Comparison of ENCODE assay signal across 7 cellular contexts in the genomic region with DNA sequence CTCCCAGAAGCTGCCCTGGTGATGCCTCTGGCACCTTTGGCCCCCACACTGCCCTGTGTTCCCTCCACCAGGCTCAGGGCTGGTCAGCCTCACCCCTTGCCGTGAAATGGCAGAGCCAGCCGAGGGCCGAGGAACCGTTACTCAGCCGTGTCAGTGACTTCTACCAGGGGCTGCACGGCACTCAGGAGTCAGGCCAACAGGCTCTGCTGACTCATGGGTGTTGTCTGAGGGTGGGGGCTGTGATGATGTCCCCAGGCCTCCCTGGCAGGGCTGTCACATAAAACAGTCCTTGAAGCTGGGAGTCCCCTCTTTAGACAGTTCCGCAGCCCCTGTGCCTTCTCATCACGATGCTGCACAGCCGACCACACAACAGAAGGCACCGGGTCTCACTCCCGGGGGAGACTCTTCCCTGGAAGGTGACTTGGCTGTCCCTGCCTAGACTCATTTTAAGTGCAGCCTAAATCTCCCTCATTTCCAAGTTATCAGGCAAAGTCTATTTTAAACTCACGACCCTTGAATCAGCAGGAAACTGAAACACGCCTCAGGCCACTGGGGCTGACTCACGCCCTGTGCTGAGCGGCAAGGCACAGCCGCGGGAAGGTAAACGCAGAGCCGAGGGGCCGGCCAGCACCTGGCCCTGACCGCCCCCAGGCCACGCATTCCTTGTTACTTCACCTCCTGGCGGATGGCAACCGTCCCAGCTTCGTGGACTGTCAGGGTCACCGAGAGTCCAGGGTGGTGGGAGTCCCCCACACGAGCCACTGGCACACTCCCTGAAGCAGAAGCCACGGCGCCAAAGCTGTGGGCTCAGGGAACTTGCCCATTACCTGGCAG.
DNase-seq lines count a peak whose midpoint lies in the region; ATAC-seq and TF ChIP-seq lines count a peak whose summit lies in the region.

No MANE protein-coding gene starts in this region.

- no peak for TF ChIP-seq CTCF in glutamatergic neuron (IDR thresholded peaks at IDR 0.05; ENCODE audit: partially characterized antibody, unreplicated experiment)
- no peak for TF ChIP-seq CTCF in sigmoid colon (IDR thresholded peaks at IDR 0.05)

- H3K9me3 ChIP-seq in sigmoid colon: no peaks in the 10 kb centered on the region

- peaks cover 0 to 87% (median 75%) of the 10 kb centered on the region in 4 donors for H3K4me1 ChIP-seq in sigmoid colon

- no peak for TF ChIP-seq POLR2A in sigmoid colon (IDR thresholded peaks at IDR 0.05)

- peak overlapping the region in 2 of 4 donors; percentile 15 to 20 for H3K4me3 ChIP-seq in sigmoid colon

- H3K27ac ChIP-seq in sigmoid colon: peak overlapping the region; percentile 56 to 88 (median 68)

- H3K4me1 Mint-ChIP-seq in activated T-cell treated with anti-CD3 and anti-CD28 coated beads, Interleukin-2, amount 50 U/mL, for 72 hours (ENCODE audit: low read depth): peaks cover 94% of the 10 kb centered on the region
- peaks cover 81% of the 10 kb centered on the region for H3K4me1 Mint-ChIP-seq in glutamatergic neuron (ENCODE audit: low read depth, unreplicated experiment)

- peak overlapping the region; percentile 67 to 76 for H3K4me3 Mint-ChIP-seq in activated T-cell treated with anti-CD3 and anti-CD28 coated beads, Interleukin-2, amount 50 U/mL, for 72 hours
- H3K4me3 Mint-ChIP-seq in glutamatergic neuron (ENCODE audit: unreplicated experiment): peak overlapping the region; percentile 37

- TF ChIP-seq EP300 in sigmoid colon (IDR thresholded peaks at IDR 0.05): no peak

- H3K27me3 ChIP-seq in sigmoid colon: no peaks in the 10 kb centered on the region

- H3K27me3 Mint-ChIP-seq in activated T-cell treated with anti-CD3 and anti-CD28 coated beads, Interleukin-2, amount 50 U/mL, for 72 hours (ENCODE audit: low read depth): no peaks in the 10 kb centered on the region
- peaks cover 47% of the 10 kb centered on the region for H3K27me3 Mint-ChIP-seq in glutamatergic neuron (ENCODE audit: unreplicated experiment)

- peak; percentile 33 for ATAC-seq in GM19025 (IDR thresholded peaks at IDR 0.05; ENCODE audit: low read depth, unreplicated experiment)
- peak; percentile 57 to 64 for ATAC-seq in activated T-cell treated with anti-CD3 and anti-CD28 coated beads, Interleukin-2, amount 50 U/mL, for 72 hours (replicated peaks in 1 of 2)

- 30 to 38% methylated on average over 29 of the region's 29 CpGs for WGBS in sigmoid colon, 2 donors

- H3K27ac Mint-ChIP-seq in activated T-cell treated with anti-CD3 and anti-CD28 coated beads, Interleukin-2, amount 50 U/mL, for 72 hours: peak overlapping the region; percentile 75
- peak overlapping the region; percentile 78 for H3K27ac Mint-ChIP-seq in glutamatergic neuron (ENCODE audit: unreplicated experiment)

- no peaks in the 10 kb centered on the region for H3K9me3 Mint-ChIP-seq in activated T-cell treated with anti-CD3 and anti-CD28 coated beads, Interleukin-2, amount 50 U/mL, for 72 hours
- H3K9me3 Mint-ChIP-seq in glutamatergic neuron (ENCODE audit: unreplicated experiment): peaks cover 76% of the 10 kb centered on the region

- H3K36me3 ChIP-seq in sigmoid colon: no peaks in the 10 kb centered on the region

- H3K36me3 Mint-ChIP-seq in activated T-cell treated with anti-CD3 and anti-CD28 coated beads, Interleukin-2, amount 50 U/mL, for 72 hours (ENCODE audit: insufficient read depth in 2 of 2): peaks cover 3 to 15% of the 10 kb centered on the region in 2 donors
- peaks cover 12% of the 10 kb centered on the region for H3K36me3 Mint-ChIP-seq in glutamatergic neuron (ENCODE audit: unreplicated experiment)

- DNase-seq in M059J (ENCODE audit: low read depth) (peak; percentile 97), glutamatergic neuron (peak; percentile 58), sigmoid colon (peak; percentile 77), NCI-H128 (lab: John Stamatoyannopoulos, UW; ENCODE audit: unreplicated experiment) (no peak), Ammon's horn (ENCODE audit: low spot score) (no peak)
- peak; percentile 69 to 73 for DNase-seq in activated T-cell treated with anti-CD3 and anti-CD28 coated beads, Interleukin-2, amount 50 U/mL, for 72 hours

- intact Hi-C loops in sigmoid colon (cut with DNase I): no loop called here

Comparison
In these comparisons a context has a peak if more than half of its experiments do, and no peak if none do; other contexts are left out.
1. DNase-seq: peak in M059J (single experiment), activated T-cell treated with anti-CD3 and anti-CD28 coated beads, Interleukin-2, amount 50 U/mL, for 72 hours (2 of 2), glutamatergic neuron (single experiment) and sigmoid colon (single experiment); none in NCI-H128 (single experiment) and Ammon's horn (single experiment).